ENCODE assay signal across 20 cellular contexts in the genomic region with DNA sequence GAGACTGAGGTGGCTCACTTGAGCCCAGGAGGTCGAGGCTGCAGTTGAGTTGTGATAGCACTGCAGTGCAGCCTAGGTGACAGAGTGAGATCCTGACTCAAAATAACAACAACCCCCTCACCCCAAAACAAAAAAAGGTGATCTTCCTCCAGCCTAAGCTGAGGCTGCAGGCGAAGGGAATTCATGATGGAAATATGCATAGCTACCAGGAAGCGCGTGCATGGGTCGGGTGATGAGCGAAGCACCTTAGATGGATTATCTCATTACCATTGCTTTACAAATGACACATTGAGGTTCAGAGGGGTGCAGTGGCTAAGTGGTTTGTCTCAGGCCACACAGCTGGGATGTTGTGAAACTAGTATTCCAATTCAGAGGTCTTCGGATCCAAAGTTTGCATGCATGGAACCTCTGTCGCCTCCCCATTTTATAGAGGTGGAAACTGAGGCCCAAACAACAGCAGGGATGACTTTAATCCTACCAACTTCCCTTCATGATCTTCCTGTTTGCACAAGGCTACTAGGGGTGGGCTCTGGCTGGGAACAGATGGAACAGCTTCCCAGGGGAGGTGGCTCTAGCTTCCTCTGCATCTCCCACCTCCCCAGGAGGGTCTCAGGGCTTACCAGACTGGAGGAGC. TPM values are rescaled to one million over a fixed set of nuclear protein-coding genes. Genes with fewer than 3 reads are reported as not detected.
A peak's percentile ranks its signal among the peaks of the same experiment; 100 is the strongest.
DNase-seq lines count a peak whose midpoint lies in the region; ATAC-seq and TF ChIP-seq lines count a peak whose summit lies in the region.
"Had no signal": no experiment of that assay in that cellular context is flagged by ENCODE, and none has a peak within 500 bp of the region (broad histone marks: within the 10 kb centered on the region; RNA-seq: fewer than 3 reads in every experiment).

No MANE protein-coding gene starts in this region.

- H3K79me2 ChIP-seq in neural progenitor cell (ENCODE audit: low read depth): peaks cover 22% of the 10 kb centered on the region

- WGBS in heart right ventricle, 2 donors: 91 to 94% methylated on average over 8 of the region's 8 CpGs

- H3K36me3 ChIP-seq in neural progenitor cell: no peaks in the 10 kb centered on the region
- H3K36me3 ChIP-seq in colonic mucosa: no peaks in the 10 kb centered on the region
- H3K36me3 ChIP-seq in heart right ventricle: peaks cover 0 to 4% (median 0%) of the 10 kb centered on the region in 9 donors

- H3K4me3 Mint-ChIP-seq in neural progenitor cell (no peak overlapping the region), endothelial cell (ENCODE audit: unreplicated experiment) (no peak overlapping the region)
- H3K4me3 Mint-ChIP-seq: CD4-positive, alpha-beta memory T cell had no signal

- H3K9ac ChIP-seq in neural progenitor cell (no peak overlapping the region), colonic mucosa (ENCODE audit: low read depth in 2 of 2, low read length in 2 of 2) (peak overlapping the region in 1 of 2 donors; percentile 30)
- H3K9ac ChIP-seq: BLaER1 had no signal

- H3F3A ChIP-seq in neural progenitor cell (ENCODE audit: low read depth): peaks cover 64% of the 10 kb centered on the region

- H3K9me3 ChIP-seq in neural progenitor cell (ENCODE audit: low read depth) (no peaks in the 10 kb centered on the region), colonic mucosa (no peaks in the 10 kb centered on the region), heart right ventricle (no peaks in the 10 kb centered on the region)
- H3K9me3 ChIP-seq: BLaER1 had no signal

- H3K4me1 Mint-ChIP-seq in neural progenitor cell: peaks cover 13% of the 10 kb centered on the region
- H3K4me1 Mint-ChIP-seq in endothelial cell (ENCODE audit: unreplicated experiment): peaks cover 8% of the 10 kb centered on the region

- intact Hi-C loops in colonic mucosa (cut with DNase I): no loop called here
- intact Hi-C loops in heart right ventricle (cut with DNase I): no loop called here

- H3K36me3 Mint-ChIP-seq in neural progenitor cell (peaks cover 14% of the 10 kb centered on the region), endothelial cell (ENCODE audit: low read depth, unreplicated experiment) (peaks cover 14% of the 10 kb centered on the region)
- H3K36me3 Mint-ChIP-seq: CD4-positive, alpha-beta memory T cell had no signal

- no peak overlapping the region for H3K27ac Mint-ChIP-seq in neural progenitor cell
- no peak overlapping the region for H3K27ac Mint-ChIP-seq in endothelial cell (ENCODE audit: unreplicated experiment)

- H3K4me3 ChIP-seq in neural progenitor cell (no peak overlapping the region), colonic mucosa (no peak overlapping the region), heart right ventricle (no peak overlapping the region)
- H3K4me3 ChIP-seq: BLaER1, PC-9 had no signal

- ATAC-seq in HG02588 (IDR thresholded peaks at IDR 0.05; ENCODE audit: unreplicated experiment) (no peak), heart right ventricle (no peak)

- H3K27ac ChIP-seq in 22Rv1: peak overlapping the region; percentile 46; the same call in 1 of the 2 replicates
- H3K27ac ChIP-seq in neural progenitor cell: peak overlapping the region; percentile 29
- no peak overlapping the region for H3K27ac ChIP-seq in colonic mucosa
- no peak overlapping the region for H3K27ac ChIP-seq in heart right ventricle
- H3K27ac ChIP-seq: BLaER1, PC-9 had no signal

- no peak overlapping the region for H2AFZ ChIP-seq in neural progenitor cell (replicated peaks)
- H2AFZ ChIP-seq: PC-9 had no signal

- TF ChIP-seq CTCF in 22Rv1 (IDR thresholded peaks at IDR 0.05) (no peak), GM13977 (IDR thresholded peaks at IDR 0.05; ENCODE audit: extremely low read depth, insufficient read depth, missing control alignments) (no peak), neural progenitor cell (IDR thresholded peaks at IDR 0.05) (no peak), colonic mucosa (IDR thresholded peaks at IDR 0.05) (no peak), heart right ventricle (IDR thresholded peaks at IDR 0.05) (no peak), endothelial cell (IDR thresholded peaks at IDR 0.05; ENCODE audit: unreplicated experiment) (no peak)

- H3K27me3 Mint-ChIP-seq in neural progenitor cell (ENCODE audit: insufficient read depth, low read depth): peaks cover 10% of the 10 kb centered on the region
- H3K27me3 Mint-ChIP-seq in endothelial cell (ENCODE audit: unreplicated experiment): peaks cover 18% of the 10 kb centered on the region
- H3K27me3 Mint-ChIP-seq: CD4-positive, alpha-beta memory T cell had no signal

- in situ Hi-C loops in GM13977 (cut with MboI; ENCODE audit: low pct_unique_long_range_greater_than_20kb, low sequenced_read_pairs, unreplicated experiment): no loop called here

- 0 out of 2 replicates have a peak, but pooled peaks have one; percentile 17 for TF ChIP-seq POLR2A in Raji (IDR thresholded peaks at IDR 0.05; ENCODE audit: insufficient read depth, low read depth, low read length)

- no peaks in the 10 kb centered on the region for H3K4me1 ChIP-seq in neural progenitor cell
- H3K4me1 ChIP-seq in colonic mucosa: no peaks in the 10 kb centered on the region
- H3K4me1 ChIP-seq in heart right ventricle: peaks cover 2 to 37% (median 18%) of the 10 kb centered on the region in 9 donors

- no peak overlapping the region for H3K4me2 ChIP-seq in neural progenitor cell
- H3K4me2 ChIP-seq: BLaER1, PC-9 had no signal

- H3K9me3 Mint-ChIP-seq in neural progenitor cell: no peaks in the 10 kb centered on the region
- H3K9me3 Mint-ChIP-seq in endothelial cell (ENCODE audit: unreplicated experiment): no peaks in the 10 kb centered on the region
- H3K9me3 Mint-ChIP-seq: CD4-positive, alpha-beta memory T cell had no signal

- H4K20me1 ChIP-seq in neural progenitor cell (ENCODE audit: low read depth): peaks cover 11% of the 10 kb centered on the region

- H3K27me3 ChIP-seq in neural progenitor cell: no peaks in the 10 kb centered on the region
- no peaks in the 10 kb centered on the region for H3K27me3 ChIP-seq in colonic mucosa
- peaks cover 0 to 14% (median 5%) of the 10 kb centered on the region in 7 donors for H3K27me3 ChIP-seq in heart right ventricle
- H3K27me3 ChIP-seq: BLaER1 had no signal

- peak; percentile 14 for DNase-seq in GM13977 (ENCODE audit: low spot score)
- no peak for DNase-seq in neural progenitor cell (ENCODE audit: low spot score)
- no peak for DNase-seq in colonic mucosa
- no peak for DNase-seq in heart right ventricle
- no peak for DNase-seq in endothelial cell (ENCODE audit: low spot score)
- DNase-seq: CD4-positive, alpha-beta memory T cell; DMS53; EL; NCI-H1436; NCI-H1930; NCI-H526; PC-9; SW 1271 had no signal

RNA-seq across cellular contexts. Expression of gene SLC29A2, which starts 4.6 kb away (rescaled TPM):
- 6.9 and 15.3 TPM in 2 replicates for total RNA-seq in neural progenitor cell (ENCODE audit: low replicate concordance)
- total RNA-seq in colonic mucosa: 10 to 100 TPM; 20.2 to 28.3 TPM
- total RNA-seq in heart right ventricle: 10 to 100 TPM in 3 of 10 donors, 1 to 10 TPM in 7; 7.8 to 28.0 (median 9.5) TPM
- 10 to 100 TPM; 25.9 to 50.6 TPM for polyA plus RNA-seq in heart right ventricle
- total RNA-seq in endothelial cell (ENCODE audit: unreplicated experiment): 5.7 TPM

RNA-seq across cellular contexts. Expression of gene B4GAT1, which starts 19.5 kb away (rescaled TPM):
- total RNA-seq in neural progenitor cell (ENCODE audit: low replicate concordance) (40.9 and 57.1 TPM in 2 replicates), colonic mucosa (10 to 100 TPM; 14.2 to 20.2 TPM), heart right ventricle (10 to 100 TPM; 36.5 to 69.6 (median 48.1) TPM), endothelial cell (ENCODE audit: unreplicated experiment) (21.4 TPM)
- polyA plus RNA-seq in heart right ventricle: 10 to 100 TPM; 22.3 to 45.4 TPM

RNA-seq across cellular contexts. Expression of gene BRMS1, which starts 22.1 kb away (rescaled TPM):
- 16.4 and 34.6 TPM in 2 replicates for total RNA-seq in neural progenitor cell (ENCODE audit: low replicate concordance)
- 10 to 100 TPM; 31.1 to 64.6 TPM for total RNA-seq in colonic mucosa
- total RNA-seq in heart right ventricle: 10 to 100 TPM; 10.6 to 17.6 (median 12.9) TPM
- 10 to 100 TPM; 25.2 to 73.9 TPM for polyA plus RNA-seq in heart right ventricle
- 38.4 TPM for total RNA-seq in endothelial cell (ENCODE audit: unreplicated experiment)

RNA-seq across cellular contexts. Expression of gene RIN1, which starts 30.7 kb away (rescaled TPM):
- total RNA-seq in neural progenitor cell (ENCODE audit: low replicate concordance) (0.56 and 2.6 TPM in 2 replicates), colonic mucosa (10 to 100 TPM; 11.6 to 20.0 TPM), heart right ventricle (1 to 10 TPM in 8 of 10 donors, under 1 TPM in 2; 0.81 to 5.3 (median 1.6) TPM), endothelial cell (ENCODE audit: unreplicated experiment) (4.8 TPM)
- 10 to 100 TPM in 1 of 2 donors, 1 to 10 TPM in 1; 3.9 to 10.8 TPM for polyA plus RNA-seq in heart right ventricle

RNA-seq across cellular contexts. Expression of gene CD248, which starts 50.1 kb away (rescaled TPM):
- total RNA-seq in neural progenitor cell (ENCODE audit: low replicate concordance): 0.62 and 0.99 TPM in 2 replicates
- 1 to 10 TPM; 4.9 to 8.8 TPM for total RNA-seq in colonic mucosa
- 10 to 100 TPM in 5 of 10 donors, 1 to 10 TPM in 5; 5.3 to 44.4 (median 9.1) TPM for total RNA-seq in heart right ventricle
- polyA plus RNA-seq in heart right ventricle: 10 to 100 TPM in 1 of 2 donors, 1 to 10 TPM in 1; 8.6 to 35.9 TPM
- 2.9 TPM for total RNA-seq in endothelial cell (ENCODE audit: unreplicated experiment)
- total RNA-seq: H4, HT-29, PC-9, SK-MEL-5 had no signal

Comparison
In these comparisons a context has a peak if more than half of its experiments do, and no peak if none do; other contexts are left out.
1. H3K27ac ChIP-seq: peak in 22Rv1 (single experiment) and neural progenitor cell (single experiment); none in colonic mucosa (single experiment) and heart right ventricle (0 of 10).